In the genomic region with DNA sequence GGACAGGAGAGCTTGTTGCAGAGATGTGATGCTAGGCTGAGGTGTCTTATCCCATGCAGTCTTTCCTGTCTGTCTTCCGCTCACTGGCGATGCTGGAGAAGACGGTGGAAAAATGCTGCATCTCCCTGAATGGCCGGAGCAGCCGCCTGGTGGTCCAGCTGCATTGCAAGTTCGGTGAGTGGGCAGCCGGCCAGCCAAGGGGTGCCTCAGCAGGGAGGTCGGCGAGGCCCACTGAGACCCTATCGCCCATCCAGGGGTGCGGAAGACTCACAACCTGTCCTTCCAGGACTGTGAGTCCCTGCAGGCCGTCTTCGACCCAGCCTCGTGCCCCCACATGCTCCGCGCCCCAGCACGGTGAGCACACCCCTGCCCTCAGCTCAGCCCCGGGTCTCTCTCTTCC, we compare ENCODE assay signal across 15 cellular contexts. TPM values are rescaled to one million over a fixed set of nuclear protein-coding genes. Genes with fewer than 3 reads are reported as not detected.
DNase-seq lines count a peak whose midpoint lies in the region; ATAC-seq and TF ChIP-seq lines count a peak whose summit lies in the region.
"Had no signal": no experiment of that assay in that cellular context is flagged by ENCODE, and none has a peak within 500 bp of the region (broad histone marks: within the 10 kb centered on the region; RNA-seq: fewer than 3 reads in every experiment).

No MANE protein-coding gene starts in this region.

- no peaks in the 10 kb centered on the region for H3K27me3 ChIP-seq in lower lobe of right lung (ENCODE audit: low read depth)
- H3K27me3 ChIP-seq: tibial artery had no signal

- no peaks in the 10 kb centered on the region for H3K27me3 Mint-ChIP-seq in activated T-cell treated with anti-CD3 and anti-CD28 coated beads, Interleukin-2, amount 50 U/mL, for 4 hours (ENCODE audit: low read depth)
- H3K27me3 Mint-ChIP-seq in activated CD4-positive, alpha-beta memory T cell treated with anti-CD3 and anti-CD28 coated beads, Interleukin-2, amount 10 ng/mL, durations not matched to agents 7 days and 5 days: no peaks in the 10 kb centered on the region
- peaks cover 13% of the 10 kb centered on the region for H3K27me3 Mint-ChIP-seq in glutamatergic neuron (ENCODE audit: unreplicated experiment)

- DNase-seq in activated T-cell treated with anti-CD3 and anti-CD28 coated beads, Interleukin-2, amount 50 U/mL, for 4 hours: no peak
- DNase-seq in activated T-cell treated with anti-CD3 and anti-CD28 coated beads, Interleukin-2, amount 50 U/mL, for 1 hour: no peak
- no peak for DNase-seq in activated CD4-positive, alpha-beta memory T cell treated with anti-CD3 and anti-CD28 coated beads, Interleukin-2, amount 10 ng/mL, durations not matched to agents 7 days and 5 days
- DNase-seq in lower lobe of right lung: peak; percentile 54
- DNase-seq in stimulated activated naive CD8-positive, alpha-beta T cell treated with anti-CD3 and anti-CD28 coated beads, Interleukin-15, Interleukin-2, amounts not matched to agents 100 U/mL and 50 U/mL, for 24 hours: peak; percentile 4
- DNase-seq in glutamatergic neuron: no peak
- DNase-seq in AG20443 (ENCODE audit: low spot score): no peak
- DNase-seq: dermis blood vessel endothelial cell, hippocampal formation, NCI-H187, NCI-H446 treated with DMSO at 0.1 percent for 48 hours, tibial artery had no signal

- POLR2A ChIA-PET in activated CD4-positive, alpha-beta memory T cell treated with anti-CD3 and anti-CD28 coated beads, Interleukin-2, amount 10 ng/mL, durations not matched to agents 7 days and 5 days (lab: Charles Lee): interaction anchor here (1.1 to 6.7 kb wide), 5 partner anchors 9 to 94 kb away, joined by 3 to 97 read pairs (median 23); partner anchors contain the start of genes POLD4, PPP1CA, PTPRCAP and TBC1D10C

- intact Hi-C loops in lower lobe of right lung (cut with DNase I): no loop called here

- ATAC-seq in activated T-cell treated with anti-CD3 and anti-CD28 coated beads, Interleukin-2, amount 50 U/mL, for 4 hours: no peak
- no peak for ATAC-seq in lower lobe of right lung
- no peak for ATAC-seq in stimulated activated naive CD8-positive, alpha-beta T cell treated with anti-CD3 and anti-CD28 coated beads, Interleukin-15, Interleukin-2, amounts not matched to agents 100 U/mL and 50 U/mL, for 24 hours
- no peak for ATAC-seq in HG02798 (IDR thresholded peaks at IDR 0.05; ENCODE audit: poor library complexity, unreplicated experiment)
- ATAC-seq: left lobe of liver had no signal

- H3K9me3 Mint-ChIP-seq in activated T-cell treated with anti-CD3 and anti-CD28 coated beads, Interleukin-2, amount 50 U/mL, for 4 hours: no peaks in the 10 kb centered on the region
- H3K9me3 Mint-ChIP-seq in activated CD4-positive, alpha-beta memory T cell treated with anti-CD3 and anti-CD28 coated beads, Interleukin-2, amount 10 ng/mL, durations not matched to agents 7 days and 5 days: no peaks in the 10 kb centered on the region
- peaks cover 1% of the 10 kb centered on the region for H3K9me3 Mint-ChIP-seq in glutamatergic neuron (ENCODE audit: unreplicated experiment)

- H3K4me3 ChIP-seq in lower lobe of right lung: no peak overlapping the region

- peaks cover 52% of the 10 kb centered on the region for H3K4me1 Mint-ChIP-seq in activated T-cell treated with anti-CD3 and anti-CD28 coated beads, Interleukin-2, amount 50 U/mL, for 4 hours (ENCODE audit: low read depth)
- peaks cover 63% of the 10 kb centered on the region for H3K4me1 Mint-ChIP-seq in activated CD4-positive, alpha-beta memory T cell treated with anti-CD3 and anti-CD28 coated beads, Interleukin-2, amount 10 ng/mL, durations not matched to agents 7 days and 5 days
- H3K4me1 Mint-ChIP-seq in glutamatergic neuron (ENCODE audit: low read depth, unreplicated experiment): peaks cover 10% of the 10 kb centered on the region

- H3K4me1 ChIP-seq in lower lobe of right lung: peaks cover 25% of the 10 kb centered on the region

- peaks cover 33% of the 10 kb centered on the region for H3K36me3 ChIP-seq in lower lobe of right lung

- H3K9me3 ChIP-seq in lower lobe of right lung: no peaks in the 10 kb centered on the region
- H3K9me3 ChIP-seq: tibial artery had no signal

- H3K4me3 Mint-ChIP-seq in activated T-cell treated with anti-CD3 and anti-CD28 coated beads, Interleukin-2, amount 50 U/mL, for 4 hours: peak overlapping the region; percentile 92
- H3K4me3 Mint-ChIP-seq in activated CD4-positive, alpha-beta memory T cell treated with anti-CD3 and anti-CD28 coated beads, Interleukin-2, amount 10 ng/mL, durations not matched to agents 7 days and 5 days: peak overlapping the region; percentile 94
- no peak overlapping the region for H3K4me3 Mint-ChIP-seq in glutamatergic neuron (ENCODE audit: unreplicated experiment)

- H3K27ac ChIP-seq in lower lobe of right lung: no peak overlapping the region
- H3K27ac ChIP-seq: SK-N-MC, tibial artery had no signal

- peaks cover 8% of the 10 kb centered on the region for H3K36me3 Mint-ChIP-seq in activated T-cell treated with anti-CD3 and anti-CD28 coated beads, Interleukin-2, amount 50 U/mL, for 4 hours (ENCODE audit: insufficient read depth)
- H3K36me3 Mint-ChIP-seq in activated CD4-positive, alpha-beta memory T cell treated with anti-CD3 and anti-CD28 coated beads, Interleukin-2, amount 10 ng/mL, durations not matched to agents 7 days and 5 days (ENCODE audit: low read depth): peaks cover 34% of the 10 kb centered on the region
- H3K36me3 Mint-ChIP-seq in glutamatergic neuron (ENCODE audit: unreplicated experiment): no peaks in the 10 kb centered on the region

- no peak overlapping the region for H3K27ac Mint-ChIP-seq in activated CD4-positive, alpha-beta memory T cell treated with anti-CD3 and anti-CD28 coated beads, Interleukin-2, amount 10 ng/mL, durations not matched to agents 7 days and 5 days
- H3K27ac Mint-ChIP-seq in glutamatergic neuron (ENCODE audit: unreplicated experiment): no peak overlapping the region

- TF ChIP-seq CTCF in lower lobe of right lung (IDR thresholded peaks at IDR 0.05) (no peak), glutamatergic neuron (IDR thresholded peaks at IDR 0.05; ENCODE audit: partially characterized antibody, unreplicated experiment) (no peak)

- CTCF ChIA-PET in activated CD4-positive, alpha-beta memory T cell treated with anti-CD3 and anti-CD28 coated beads, Interleukin-2, amount 10 ng/mL, durations not matched to agents 7 days and 5 days (lab: Charles Lee): interaction anchor here (0.7 to 35.2 kb wide), 3 partner anchors 8 to 89 kb away, joined by 4 to 847 read pairs (median 24); partner anchors contain the start of genes AIP, POLD4 and PPP1CA

RNA-seq across cellular contexts. Expression of gene RAD9A, which starts 1.7 kb away (rescaled TPM):
- 10 to 100 TPM; 36.2 to 40.0 (median 36.2) TPM for total RNA-seq in activated T-cell treated with anti-CD3 and anti-CD28 coated beads, Interleukin-2, amount 50 U/mL, for 4 hours
- total RNA-seq in activated CD4-positive, alpha-beta memory T cell treated with anti-CD3 and anti-CD28 coated beads, Interleukin-2, amount 10 ng/mL, durations not matched to agents 7 days and 5 days: 10 to 100 TPM; 48.0 to 53.9 TPM
- 28.9 TPM for total RNA-seq in lower lobe of right lung
- 12.1 TPM for total RNA-seq in glutamatergic neuron (ENCODE audit: unreplicated experiment)

RNA-seq across cellular contexts. Expression of gene PPP1CA, which starts 8.2 kb away (rescaled TPM):
- total RNA-seq in activated T-cell treated with anti-CD3 and anti-CD28 coated beads, Interleukin-2, amount 50 U/mL, for 4 hours: 100 to 1,000 TPM; 262 to 265 (median 264) TPM
- total RNA-seq in activated CD4-positive, alpha-beta memory T cell treated with anti-CD3 and anti-CD28 coated beads, Interleukin-2, amount 10 ng/mL, durations not matched to agents 7 days and 5 days: 100 to 1,000 TPM; 308 to 315 TPM
- total RNA-seq in lower lobe of right lung (144 TPM), glutamatergic neuron (ENCODE audit: unreplicated experiment) (163 TPM)

RNA-seq across cellular contexts. Expression of gene TBC1D10C, which starts 10.4 kb away (rescaled TPM):
- total RNA-seq in activated T-cell treated with anti-CD3 and anti-CD28 coated beads, Interleukin-2, amount 50 U/mL, for 4 hours: 10 to 100 TPM; 63.5 to 90.1 (median 68.5) TPM
- 100 to 1,000 TPM; 285 to 310 TPM for total RNA-seq in activated CD4-positive, alpha-beta memory T cell treated with anti-CD3 and anti-CD28 coated beads, Interleukin-2, amount 10 ng/mL, durations not matched to agents 7 days and 5 days
- total RNA-seq in lower lobe of right lung (45.3 TPM), glutamatergic neuron (ENCODE audit: unreplicated experiment) (not detected)

RNA-seq across cellular contexts. Expression of gene CLCF1, which starts 20.0 kb away (rescaled TPM):
- total RNA-seq in activated T-cell treated with anti-CD3 and anti-CD28 coated beads, Interleukin-2, amount 50 U/mL, for 4 hours: 1 to 10 TPM in 2 of 3 donors, under 1 TPM in 1; 0.56 to 1.5 (median 1.4) TPM
- under 1 TPM; 0.65 to 0.71 TPM for total RNA-seq in activated CD4-positive, alpha-beta memory T cell treated with anti-CD3 and anti-CD28 coated beads, Interleukin-2, amount 10 ng/mL, durations not matched to agents 7 days and 5 days
- total RNA-seq in lower lobe of right lung (3.7 TPM), glutamatergic neuron (ENCODE audit: unreplicated experiment) (not detected)

RNA-seq across cellular contexts. Expression of gene CARNS1, which starts 22.0 kb away (rescaled TPM):
- 1 to 10 TPM; 1.4 to 2.2 (median 1.5) TPM for total RNA-seq in activated T-cell treated with anti-CD3 and anti-CD28 coated beads, Interleukin-2, amount 50 U/mL, for 4 hours
- 1 to 10 TPM in 1 of 2 experiments, under 1 TPM in 1; 0.76 to 1.1 TPM for total RNA-seq in activated CD4-positive, alpha-beta memory T cell treated with anti-CD3 and anti-CD28 coated beads, Interleukin-2, amount 10 ng/mL, durations not matched to agents 7 days and 5 days
- 0.71 TPM for total RNA-seq in lower lobe of right lung
- total RNA-seq in glutamatergic neuron (ENCODE audit: unreplicated experiment): 0.07 TPM

Comparison
In these comparisons a context has a peak if more than half of its experiments do, and no peak if none do; other contexts are left out.
1. DNase-seq: peak in lower lobe of right lung (single experiment) and stimulated activated naive CD8-positive, alpha-beta T cell treated with anti-CD3 and anti-CD28 coated beads, Interleukin-15, Interleukin-2, amounts not matched to agents 100 U/mL and 50 U/mL, for 24 hours (single experiment); none in activated T-cell treated with anti-CD3 and anti-CD28 coated beads, Interleukin-2, amount 50 U/mL, for 4 hours (single experiment), activated T-cell treated with anti-CD3 and anti-CD28 coated beads, Interleukin-2, amount 50 U/mL, for 1 hour (single experiment), activated CD4-positive, alpha-beta memory T cell treated with anti-CD3 and anti-CD28 coated beads, Interleukin-2, amount 10 ng/mL, durations not matched to agents 7 days and 5 days (single experiment), glutamatergic neuron (single experiment) and AG20443 (single experiment).
2. RNA of gene TBC1D10C, which starts 10.4 kb away (total RNA-seq): 285 to 310 TPM in activated CD4-positive, alpha-beta memory T cell treated with anti-CD3 and anti-CD28 coated beads, Interleukin-2, amount 10 ng/mL, durations not matched to agents 7 days and 5 days, 63.5 to 90.1 TPM in activated T-cell treated with anti-CD3 and anti-CD28 coated beads, Interleukin-2, amount 50 U/mL, for 4 hours and 45.3 TPM in lower lobe of right lung (single experiment); not detected in glutamatergic neuron (single experiment); every median in the first group is over 10 times any median in the second.